In genomic region chr1:237229333-237229732, GRCh38 we compare ENCODE assay signal across 17 cellular contexts.
"Had no signal": no experiment of that assay in that cellular context is flagged by ENCODE, and none has a peak within 500 bp of the region (broad histone marks: within the 10 kb centered on the region; RNA-seq: fewer than 3 reads in every experiment).

No MANE protein-coding gene starts in this region.

- DNase-seq: IMR-90, Kasumi-1, MM.1S, NCI-H1092 treated with DMSO at 0.1 percent for 48 hours, NCI-H1436, NCI-H187, NCI-H2029, NCI-H2081 treated with DMSO at 0.1 percent for 48 hours, NCI-H2227 treated with DMSO at 0.1 percent for 48 hours, NCI-H524, NCI-H69, NCI-H774, RPMI8226, SHP77 treated with DMSO at 0.1 percent for 48 hours, SJCRH30 had no signal

- H3K4me1 ChIP-seq: SJCRH30 had no signal

- H3K4me2 ChIP-seq: KMS-11 had no signal

- H3K9me3 ChIP-seq: SJCRH30 had no signal

- H3K27me3 ChIP-seq: SJCRH30 had no signal

- ATAC-seq: SK-N-SH treated with all-trans-retinoic acid at 6 μM for 48 hours had no signal

- H3K36me3 ChIP-seq: SJCRH30 had no signal

- H3K27ac ChIP-seq: KMS-11, SJCRH30 had no signal

- H3K9ac ChIP-seq: KMS-11 had no signal

- H3K4me3 ChIP-seq: SJCRH30 had no signal
